ENCODE assay signal across 2 cellular contexts in the genomic region with DNA sequence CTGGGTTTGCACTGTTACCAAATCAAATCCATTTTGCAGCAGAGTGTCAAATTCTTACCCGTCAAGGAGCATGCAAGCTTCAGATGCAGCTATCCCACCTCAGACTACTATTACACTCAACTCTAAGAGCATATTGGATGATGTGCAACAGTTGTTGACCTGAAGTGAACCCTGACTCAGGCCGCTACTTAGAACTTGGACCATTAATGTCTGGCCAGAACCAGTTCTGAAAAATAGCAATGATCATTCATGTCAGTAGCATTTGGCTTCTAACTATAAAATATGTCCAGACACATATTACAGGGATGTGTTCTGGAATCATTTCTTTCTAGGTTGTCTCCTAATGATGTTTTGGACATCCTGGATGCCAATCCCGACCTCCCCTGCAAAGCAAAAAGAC.
TF ChIP-seq lines count a peak whose summit lies in the region.

No MANE protein-coding gene starts in this region.

TF ChIP-seq in liver, 16 proteins besides CTCF, POLR2A, EP300 and RAD21 (continued from another document):
- TF ChIP-seq FOXA2 (IDR thresholded peaks at IDR 0.05) (no peak), RXRA (IDR thresholded peaks at IDR 0.05) (peak; percentile 33 to 54), NR2F2 (IDR thresholded peaks at IDR 0.05) (peak; percentile 27)

TF ChIP-seq in HepG2, 621 proteins besides CTCF, POLR2A, EP300 and RAD21 (continued from another document):
- TF ChIP-seq ZNF180 (CRISPR knock-in tag; IDR thresholded peaks at IDR 0.05; ENCODE audit: borderline replicate concordance, low read depth) (no peak), ARNTL (CRISPR knock-in tag; IDR thresholded peaks at IDR 0.05) (no peak), ZNF75D (CRISPR knock-in tag; IDR thresholded peaks at IDR 0.05; ENCODE audit: borderline replicate concordance) (no peak), ZNF567 (CRISPR knock-in tag; IDR thresholded peaks at IDR 0.05; ENCODE audit: borderline replicate concordance) (no peak), CEBPB (IDR thresholded peaks at IDR 0.05; ENCODE audit: borderline replicate concordance, low read depth, low read length) (no peak), XBP1 (CRISPR knock-in tag; IDR thresholded peaks at IDR 0.05) (no peak), ZNF264 (CRISPR knock-in tag; IDR thresholded peaks at IDR 0.05) (no peak), ZBTB21 (CRISPR knock-in tag; IDR thresholded peaks at IDR 0.05) (no peak), HOXA3 (CRISPR knock-in tag; IDR thresholded peaks at IDR 0.05) (no peak), ZFP82 (CRISPR knock-in tag; IDR thresholded peaks at IDR 0.05; ENCODE audit: borderline replicate concordance) (no peak)
- TF ChIP-seq, protein P1, sequence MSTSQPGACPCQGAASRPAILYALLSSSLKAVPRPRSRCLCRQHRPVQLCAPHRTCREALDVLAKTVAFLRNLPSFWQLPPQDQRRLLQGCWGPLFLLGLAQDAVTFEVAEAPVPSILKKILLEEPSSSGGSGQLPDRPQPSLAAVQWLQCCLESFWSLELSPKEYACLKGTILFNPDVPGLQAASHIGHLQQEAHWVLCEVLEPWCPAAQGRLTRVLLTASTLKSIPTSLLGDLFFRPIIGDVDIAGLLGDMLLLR (CRISPR knock-in tag; IDR thresholded peaks at IDR 0.05): no peak
- TF ChIP-seq, protein P2, sequence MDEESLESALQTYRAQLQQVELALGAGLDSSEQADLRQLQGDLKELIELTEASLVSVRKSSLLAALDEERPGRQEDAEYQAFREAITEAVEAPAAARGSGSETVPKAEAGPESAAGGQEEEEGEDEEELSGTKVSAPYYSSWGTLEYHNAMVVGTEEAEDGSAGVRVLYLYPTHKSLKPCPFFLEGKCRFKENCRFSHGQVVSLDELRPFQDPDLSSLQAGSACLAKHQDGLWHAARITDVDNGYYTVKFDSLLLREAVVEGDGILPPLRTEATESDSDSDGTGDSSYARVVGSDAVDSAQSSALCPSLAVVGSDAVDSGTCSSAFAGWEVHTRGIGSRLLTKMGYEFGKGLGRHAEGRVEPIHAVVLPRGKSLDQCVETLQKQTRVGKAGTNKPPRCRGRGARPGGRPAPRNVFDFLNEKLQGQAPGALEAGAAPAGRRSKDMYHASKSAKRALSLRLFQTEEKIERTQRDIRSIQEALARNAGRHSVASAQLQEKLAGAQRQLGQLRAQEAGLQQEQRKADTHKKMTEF (CRISPR knock-in tag; IDR thresholded peaks at IDR 0.05): no peak
